In genomic region chr10:120087109-120087508, GRCh38 we compare ENCODE assay signal across 2 cellular contexts.
TF ChIP-seq lines count a peak whose summit lies in the region.

No MANE protein-coding gene starts in this region.

TF ChIP-seq in GM23338, 12 proteins besides CTCF, POLR2A, EP300 and RAD21 (continued from another document):
- TF ChIP-seq ETS1 (IDR thresholded peaks at IDR 0.05) (no peak), ZNF462 (CRISPR knock-in tag; IDR thresholded peaks at IDR 0.05) (no peak), REST (IDR thresholded peaks at IDR 0.05; ENCODE audit: unreplicated experiment) (no peak), ZNF114 (CRISPR knock-in tag; IDR thresholded peaks at IDR 0.05) (no peak), JUNB (IDR thresholded peaks at IDR 0.05; ENCODE audit: unreplicated experiment) (no peak)

TF ChIP-seq in SK-N-SH, 30 proteins besides CTCF, POLR2A, EP300 and RAD21 (continued from another document):
- no peak for TF ChIP-seq IRF3 (IDR thresholded peaks at IDR 0.05; ENCODE audit: low read depth, low read length)
- no peak for TF ChIP-seq RCOR1 (IDR thresholded peaks at IDR 0.05; ENCODE audit: low read length)
- no peak for TF ChIP-seq TAF1 (IDR thresholded peaks at IDR 0.05; ENCODE audit: borderline replicate concordance, low read depth, low read length)
- TF ChIP-seq TCF12 (IDR thresholded peaks at IDR 0.05): no peak
- no peak for TF ChIP-seq POLR2AphosphoS5 (IDR thresholded peaks at IDR 0.05; ENCODE audit: low read depth, low read length)
- no peak for TF ChIP-seq PBX3 (IDR thresholded peaks at IDR 0.05)
- TF ChIP-seq USF1 (IDR thresholded peaks at IDR 0.05; ENCODE audit: borderline replicate concordance, low read depth): no peak
- no peak for TF ChIP-seq GABPA (IDR thresholded peaks at IDR 0.05; ENCODE audit: low read depth)
- no peak for TF ChIP-seq YY1 (IDR thresholded peaks at IDR 0.05; ENCODE audit: low read depth)
